ENCODE assay signal across 31 cellular contexts in the genomic region with DNA sequence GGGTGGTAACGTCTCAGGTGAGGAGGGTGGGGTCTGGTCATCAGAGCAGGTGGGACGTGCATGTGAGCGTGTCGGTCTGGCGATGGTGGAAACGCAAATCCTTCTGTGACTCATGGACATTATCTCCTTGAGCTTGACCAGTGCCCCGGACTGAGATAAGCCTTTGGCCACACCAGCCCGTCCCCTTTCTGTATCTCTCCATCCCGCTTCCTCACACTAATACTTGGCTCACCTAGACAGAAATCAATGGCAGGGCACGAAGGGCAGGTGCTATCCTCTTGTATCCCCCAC. TPM values are rescaled to one million over a fixed set of nuclear protein-coding genes. Genes with fewer than 3 reads are reported as not detected.
"Had no signal": no experiment of that assay in that cellular context is flagged by ENCODE, and none has a peak within 500 bp of the region (broad histone marks: within the 10 kb centered on the region; RNA-seq: fewer than 3 reads in every experiment).

No MANE protein-coding gene starts in this region.

- H3K4me1 Mint-ChIP-seq: activated naive CD8-positive, alpha-beta T cell treated with anti-CD3 and anti-CD28 coated beads, Interleukin-2, amount 10 ng/mL, durations not matched to agents 7 days and 5 days; brain; WTC11 had no signal

- ATAC-seq: activated naive CD4-positive, alpha-beta T cell treated with anti-CD3 and anti-CD28 coated beads, Interleukin-2, amount 50 U/mL, for 72 hours; activated T-cell treated with anti-CD3 and anti-CD28 coated beads, Interleukin-2, amount 50 U/mL, for 4 hours; activated T-helper 17 cell treated with anti-CD3 and anti-CD28 coated beads, Interleukin-2, amount 50 U/mL, for 72 hours; gastroesophageal sphincter; heart right ventricle; WTC11 had no signal

- H3K4me3 Mint-ChIP-seq: activated CD4-positive, alpha-beta memory T cell treated with anti-CD3 and anti-CD28 coated beads, Interleukin-2, amount 10 ng/mL, durations not matched to agents 7 days and 5 days; activated CD4-positive, alpha-beta T cell treated with anti-CD3 and anti-CD28 coated beads, Interleukin-2, amount 10 ng/mL, durations not matched to agents 7 days and 5 days; activated naive CD8-positive, alpha-beta T cell treated with anti-CD3 and anti-CD28 coated beads, Interleukin-2, amount 10 ng/mL, durations not matched to agents 7 days and 5 days; activated T-cell treated with anti-CD3 and anti-CD28 coated beads, Interleukin-2, amount 50 U/mL, for 4 hours; activated T-helper 17 cell treated with anti-CD3 and anti-CD28 coated beads, Interleukin-2, amount 50 U/mL, for 72 hours; brain; WTC11 had no signal

- H3K27me3 Mint-ChIP-seq: activated T-helper 17 cell treated with anti-CD3 and anti-CD28 coated beads, Interleukin-2, amount 50 U/mL, for 72 hours had no signal

- H3K9me3 Mint-ChIP-seq: activated T-helper 17 cell treated with anti-CD3 and anti-CD28 coated beads, Interleukin-2, amount 50 U/mL, for 72 hours had no signal

- H3K36me3 Mint-ChIP-seq: activated naive CD4-positive, alpha-beta T cell treated with anti-CD3 and anti-CD28 coated beads, Interleukin-2, amount 50 U/mL, for 72 hours; brain had no signal

- DNase-seq: activated CD4-positive, alpha-beta memory T cell treated with anti-CD3 and anti-CD28 coated beads, Interleukin-2, amount 10 ng/mL, durations not matched to agents 7 days and 5 days; activated CD4-positive, alpha-beta T cell treated with anti-CD3 and anti-CD28 coated beads for 1 hour; activated CD4-positive, alpha-beta T cell treated with anti-CD3 and anti-CD28 coated beads for 4 hours; activated CD4-positive, alpha-beta T cell treated with anti-CD3 and anti-CD28 coated beads, Interleukin-2, amount 10 ng/mL, durations not matched to agents 7 days and 5 days; activated CD4-positive, alpha-beta T cell treated with anti-CD3 and anti-CD28 coated beads, Interleukin-2, amount 50 U/mL, for 4 hours; activated CD8-positive, alpha-beta memory T cell treated with anti-CD3 and anti-CD28 coated beads for 24 hours; activated effector memory CD4-positive, alpha-beta T cell treated with Interleukin-2 at 50 U/mL for 16 hours; activated gamma-delta T cell treated with Interleukin-2 at 50 U/mL for 16 hours; activated naive CD4-positive, alpha-beta T cell treated with Interleukin-2 at 50 U/mL for 16 hours; activated naive CD8-positive, alpha-beta T cell treated with anti-CD3 and anti-CD28 coated beads, Interleukin-2, amount 10 ng/mL, durations not matched to agents 7 days and 5 days; activated T-cell treated with anti-CD3 and anti-CD28 coated beads, Interleukin-2, amount 50 U/mL, for 4 hours; central memory CD4-positive, alpha-beta T cell; cerebellar nuclear complex; colonic mucosa; effector CD8-positive, alpha-beta T cell; esophagus squamous epithelium; foreskin melanocyte; heart right ventricle; T-helper 2 cell had no signal

- H3K27ac Mint-ChIP-seq: activated CD4-positive, alpha-beta memory T cell treated with anti-CD3 and anti-CD28 coated beads, Interleukin-2, amount 10 ng/mL, durations not matched to agents 7 days and 5 days; activated CD4-positive, alpha-beta T cell treated with anti-CD3 and anti-CD28 coated beads, Interleukin-2, amount 10 ng/mL, durations not matched to agents 7 days and 5 days; activated naive CD4-positive, alpha-beta T cell treated with anti-CD3 and anti-CD28 coated beads, Interleukin-2, amount 50 U/mL, for 72 hours; activated naive CD8-positive, alpha-beta T cell treated with anti-CD3 and anti-CD28 coated beads, Interleukin-2, amount 10 ng/mL, durations not matched to agents 7 days and 5 days; activated T-helper 17 cell treated with anti-CD3 and anti-CD28 coated beads, Interleukin-2, amount 50 U/mL, for 72 hours; brain; WTC11 had no signal

RNA-seq across cellular contexts. Expression of gene AQP10, which starts 7.9 kb away (rescaled TPM):
- total RNA-seq: activated CD4-positive, alpha-beta memory T cell treated with anti-CD3 and anti-CD28 coated beads, Interleukin-2, amount 10 ng/mL, durations not matched to agents 7 days and 5 days; activated CD4-positive, alpha-beta T cell treated with anti-CD3 and anti-CD28 coated beads, Interleukin-2, amount 10 ng/mL, durations not matched to agents 7 days and 5 days; activated naive CD4-positive, alpha-beta T cell treated with anti-CD3 and anti-CD28 coated beads, Interleukin-2, amount 50 U/mL, for 72 hours; activated naive CD8-positive, alpha-beta T cell treated with anti-CD3 and anti-CD28 coated beads, Interleukin-2, amount 10 ng/mL, durations not matched to agents 7 days and 5 days; activated T-cell treated with anti-CD3 and anti-CD28 coated beads, Interleukin-2, amount 50 U/mL, for 4 hours; activated T-helper 17 cell treated with anti-CD3 and anti-CD28 coated beads, Interleukin-2, amount 50 U/mL, for 72 hours; ascending aorta; dermis microvascular lymphatic vessel endothelial cell; endothelial cell of umbilical vein; esophagus squamous epithelium; fibroblast of lung; fibroblast of villous mesenchyme; glomerular endothelial cell; T-helper 1 cell treated with Interleukin-12 subunit alpha and Interleukin-12 subunit beta and Interleukin-4 antibody, amounts not matched to agents 30 ng/mL and 1 ng/mL, for 36 hours; WTC11 had no signal
